ENCODE assay signal across 8 cellular contexts in genomic region chr21:31558839-31559367, GRCh38.
DNase-seq lines count a peak whose midpoint lies in the region; ATAC-seq lines count a peak whose summit lies in the region.

No MANE protein-coding gene starts in this region.

- H3K36me3 Mint-ChIP-seq in activated CD8-positive, alpha-beta T cell treated with anti-CD3 and anti-CD28 coated beads, Interleukin-2, amount 10 ng/mL, durations not matched to agents 7 days and 5 days (ENCODE audit: low read depth), result peaks cover 27% of the 10 kb centered on the region
- H3K36me3 Mint-ChIP-seq in memory B cell, result no peaks in the 10 kb centered on the region

- H3K9me3 Mint-ChIP-seq in activated CD8-positive, alpha-beta T cell treated with anti-CD3 and anti-CD28 coated beads, Interleukin-2, amount 10 ng/mL, durations not matched to agents 7 days and 5 days (ENCODE audit: insufficient read depth), result no peaks in the 10 kb centered on the region
- H3K9me3 Mint-ChIP-seq in memory B cell, result no peaks in the 10 kb centered on the region

- ATAC-seq in GM18870 (IDR thresholded peaks at IDR 0.05; ENCODE audit: unreplicated experiment) (peak; percentile 60), HG03139 (IDR thresholded peaks at IDR 0.05; ENCODE audit: unreplicated experiment) (peak; percentile 89), memory B cell (ENCODE audit: low read depth) (peak; percentile 88)
- ATAC-seq in activated CD8-positive, alpha-beta T cell treated with anti-CD3 and anti-CD28 coated beads, Interleukin-2, amount 10 ng/mL, durations not matched to agents 7 days and 5 days, result peak; percentile 92

- H3K27ac Mint-ChIP-seq in activated CD8-positive, alpha-beta T cell treated with anti-CD3 and anti-CD28 coated beads, Interleukin-2, amount 10 ng/mL, durations not matched to agents 7 days and 5 days, result no peak overlapping the region
- no peak overlapping the region for H3K27ac Mint-ChIP-seq in memory B cell

- H3K27me3 ChIP-seq in ectodermal cell (ENCODE audit: control insufficient read depth, insufficient read depth, low read length, poor library complexity, severe bottlenecking), result no peaks in the 10 kb centered on the region

- peaks cover 20% of the 10 kb centered on the region for H3K27me3 Mint-ChIP-seq in activated CD8-positive, alpha-beta T cell treated with anti-CD3 and anti-CD28 coated beads, Interleukin-2, amount 10 ng/mL, durations not matched to agents 7 days and 5 days (ENCODE audit: low read depth)
- H3K27me3 Mint-ChIP-seq in memory B cell, result peaks cover 17% of the 10 kb centered on the region

- POLR2A ChIA-PET in activated CD8-positive, alpha-beta T cell treated with anti-CD3 and anti-CD28 coated beads, Interleukin-2, amount 10 ng/mL, durations not matched to agents 7 days and 5 days (lab: Charles Lee), result interaction anchor here (0.6 to 2.2 kb wide), 21 partner anchors 10 to 442 kb away, joined by 3 to 8 read pairs (median 4); no protein-coding TSS in a partner anchor

- H3K4me3 ChIP-seq in ectodermal cell (ENCODE audit: insufficient read depth, low read depth, low read length), result peak overlapping the region; percentile 82

- no peaks in the 10 kb centered on the region for H3K36me3 ChIP-seq in ectodermal cell (ENCODE audit: control insufficient read depth, insufficient read depth, low read length)

- 0% methylated on average over 83 of the region's 83 CpGs for WGBS in ectodermal cell, 2 experiments

- peaks cover 46% of the 10 kb centered on the region for H3K4me1 Mint-ChIP-seq in activated CD8-positive, alpha-beta T cell treated with anti-CD3 and anti-CD28 coated beads, Interleukin-2, amount 10 ng/mL, durations not matched to agents 7 days and 5 days (ENCODE audit: low read depth)
- peaks cover 3% of the 10 kb centered on the region for H3K4me1 Mint-ChIP-seq in memory B cell

- DNase-seq in ACHN (peak; percentile 92), NCI-H345 treated with DMSO at 0.1 percent for 48 hours (lab: John Stamatoyannopoulos, UW; ENCODE audit: unreplicated experiment) (peak; percentile 93), memory B cell (ENCODE audit: low spot score in 2 of 2) (peak; percentile 55 to 82)
- DNase-seq in activated CD8-positive, alpha-beta T cell treated with anti-CD3 and anti-CD28 coated beads, Interleukin-2, amount 10 ng/mL, durations not matched to agents 7 days and 5 days, result peak; percentile 95
- DNase-seq in stimulated activated CD8-positive, alpha-beta memory T cell treated with anti-CD3 and anti-CD28 coated beads, Interleukin-12 subunit alpha, Interleukin-12 subunit beta, amount 100 ng/mL, for 1 hour (ENCODE audit: low read depth), result peak; percentile 76

- peak overlapping the region; percentile 85 for H3K4me3 Mint-ChIP-seq in activated CD8-positive, alpha-beta T cell treated with anti-CD3 and anti-CD28 coated beads, Interleukin-2, amount 10 ng/mL, durations not matched to agents 7 days and 5 days
- peak overlapping the region; percentile 89 for H3K4me3 Mint-ChIP-seq in memory B cell

- no peaks in the 10 kb centered on the region for H3K9me3 ChIP-seq in ectodermal cell (ENCODE audit: control insufficient read depth, low read length)

- H3K4me1 ChIP-seq in ectodermal cell (ENCODE audit: control insufficient read depth, insufficient read depth, low read length), result peaks cover 37% of the 10 kb centered on the region

- in situ Hi-C loops in ACHN (cut with HindIII; ENCODE audit: low pct_ligation_motif_present, low pct_unique_long_range_greater_than_20kb, low sequenced_read_pairs), result no loop called here

- H3K27ac ChIP-seq in ectodermal cell (ENCODE audit: insufficient read depth, low read depth, low read length, poor library complexity, severe bottlenecking), result peak overlapping the region; percentile 88

- CTCF ChIA-PET in activated CD8-positive, alpha-beta T cell treated with anti-CD3 and anti-CD28 coated beads, Interleukin-2, amount 10 ng/mL, durations not matched to agents 7 days and 5 days (lab: Charles Lee), result interaction anchor here (0.7 to 4.0 kb wide), 37 partner anchors 12 to 698 kb away, joined by 3 to 35 read pairs (median 4); no protein-coding TSS in a partner anchor

Comparison
In these comparisons a context has a peak if more than half of its experiments do, and no peak if none do; other contexts are left out.
1. Peak in every context shown above with its lines: DNase-seq, ATAC-seq, H3K4me3 ChIP-seq and H3K27ac ChIP-seq.